In genomic region chr17:82367724-82368524, GRCh38 we compare ENCODE assay signal across 1 cellular context.
A peak's percentile ranks its signal among the peaks of the same experiment; 100 is the strongest.
TF ChIP-seq lines count a peak whose summit lies in the region.

No MANE protein-coding gene starts in this region.

TF ChIP-seq in HepG2, 621 proteins besides CTCF, POLR2A, EP300 and RAD21 (continued from another document and continues in another):
- no peak for TF ChIP-seq ZBTB33 (CRISPR knock-in tag; IDR thresholded peaks at IDR 0.05)
- TF ChIP-seq CC2D1A (CRISPR knock-in tag; IDR thresholded peaks at IDR 0.05) = no peak
- no peak for TF ChIP-seq ZNF543 (CRISPR knock-in tag; IDR thresholded peaks at IDR 0.05)
- TF ChIP-seq ZBTB7B (CRISPR knock-in tag; IDR thresholded peaks at IDR 0.05) = 0 out of 2 replicates have a peak, but pooled peaks have one; percentile 33
- TF ChIP-seq ZNF230 (CRISPR knock-in tag; IDR thresholded peaks at IDR 0.05) = no peak
- peak; percentile 40; the same call in 1 of the 2 replicates for TF ChIP-seq SOX5 (CRISPR knock-in tag; IDR thresholded peaks at IDR 0.05; ENCODE audit: borderline replicate concordance)
- peak; percentile 84 for TF ChIP-seq CBX1 (IDR thresholded peaks at IDR 0.05; ENCODE audit: low read depth)
- TF ChIP-seq KIAA2018 (CRISPR knock-in tag; IDR thresholded peaks at IDR 0.05; ENCODE audit: borderline replicate concordance) = no peak
- TF ChIP-seq PHF20 (CRISPR knock-in tag; IDR thresholded peaks at IDR 0.05) = peak; percentile 62
- TF ChIP-seq NR3C1 (CRISPR knock-in tag; IDR thresholded peaks at IDR 0.05) = no peak
- no peak for TF ChIP-seq FOXJ3 (CRISPR knock-in tag; IDR thresholded peaks at IDR 0.05; ENCODE audit: borderline replicate concordance)
- no peak for TF ChIP-seq PAXIP1 (CRISPR knock-in tag; conservative IDR thresholded peaks at IDR 0.05)
- TF ChIP-seq ZNF24 (IDR thresholded peaks at IDR 0.05) = no peak
- TF ChIP-seq ZFYVE20 (CRISPR knock-in tag; IDR thresholded peaks at IDR 0.05; ENCODE audit: borderline replicate concordance, low read depth) = no peak
- TF ChIP-seq ZNF737 (CRISPR knock-in tag; IDR thresholded peaks at IDR 0.05; ENCODE audit: borderline replicate concordance) = no peak
- no peak for TF ChIP-seq ZNF549 (CRISPR knock-in tag; IDR thresholded peaks at IDR 0.05)
- no peak for TF ChIP-seq ZNF281 (CRISPR knock-in tag; IDR thresholded peaks at IDR 0.05; ENCODE audit: borderline replicate concordance)
- 0 out of 2 replicates have a peak, but pooled peaks have one; percentile 13 for TF ChIP-seq BHLHE40 (IDR thresholded peaks at IDR 0.05; ENCODE audit: low read length)
- TF ChIP-seq NFYC (CRISPR knock-in tag; IDR thresholded peaks at IDR 0.05) = peak; percentile 99
- TF ChIP-seq KDM6A (CRISPR knock-in tag; IDR thresholded peaks at IDR 0.05; ENCODE audit: low read depth) = peak; percentile 6; the same call in 1 of the 2 replicates
- TF ChIP-seq PATZ1 (CRISPR knock-in tag; IDR thresholded peaks at IDR 0.05) = peak; percentile 12; the same call in 1 of the 2 replicates
- no peak for TF ChIP-seq AKNA (CRISPR knock-in tag; IDR thresholded peaks at IDR 0.05; ENCODE audit: borderline replicate concordance)
- TF ChIP-seq ZFX (CRISPR knock-in tag; IDR thresholded peaks at IDR 0.05; ENCODE audit: low read depth) = peak; percentile 22; the same call in 1 of the 2 replicates
- TF ChIP-seq HOXA9 (CRISPR knock-in tag; IDR thresholded peaks at IDR 0.05; ENCODE audit: borderline replicate concordance) = no peak
- peak; percentile 28; the same call in 1 of the 2 replicates for TF ChIP-seq ZNF124 (CRISPR knock-in tag; IDR thresholded peaks at IDR 0.05)
